ENCODE assay signal across 1 cellular context in the genomic region with DNA sequence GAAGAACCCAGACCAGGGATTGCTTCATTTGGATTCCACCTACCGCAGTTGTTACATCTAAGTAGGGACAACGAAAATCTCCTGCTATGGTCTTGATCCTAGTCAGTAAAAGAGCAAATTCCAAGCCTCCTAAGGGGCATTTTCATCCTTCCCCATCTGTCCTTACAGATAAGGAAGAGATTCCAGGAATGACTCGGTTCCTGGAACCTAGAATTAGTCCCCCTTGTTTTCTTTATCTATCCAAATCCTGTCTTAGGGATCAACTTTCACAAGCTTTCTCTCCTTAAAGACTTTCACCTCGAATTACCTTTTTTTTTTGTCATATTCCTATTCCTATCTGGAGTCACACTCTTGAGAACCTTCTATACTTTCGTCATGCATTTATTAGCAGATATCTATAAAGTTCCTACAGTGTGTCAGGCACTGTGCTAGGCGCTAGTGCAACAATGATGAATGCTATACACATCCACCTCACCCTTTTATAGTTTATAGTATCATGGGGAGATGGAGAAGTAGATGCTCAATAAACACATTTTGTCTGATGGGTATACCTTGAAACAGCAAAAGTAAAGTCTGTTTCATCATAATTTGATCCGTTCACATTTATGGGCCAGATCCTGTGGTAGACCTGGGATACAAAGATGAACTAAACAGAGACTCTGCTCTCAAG.
TF ChIP-seq lines count a peak whose summit lies in the region.

No MANE protein-coding gene starts in this region.

TF ChIP-seq in K562, 482 proteins besides CTCF, POLR2A, EP300 and RAD21 (continued from another document and continues in another):
- TF ChIP-seq, protein P1, sequence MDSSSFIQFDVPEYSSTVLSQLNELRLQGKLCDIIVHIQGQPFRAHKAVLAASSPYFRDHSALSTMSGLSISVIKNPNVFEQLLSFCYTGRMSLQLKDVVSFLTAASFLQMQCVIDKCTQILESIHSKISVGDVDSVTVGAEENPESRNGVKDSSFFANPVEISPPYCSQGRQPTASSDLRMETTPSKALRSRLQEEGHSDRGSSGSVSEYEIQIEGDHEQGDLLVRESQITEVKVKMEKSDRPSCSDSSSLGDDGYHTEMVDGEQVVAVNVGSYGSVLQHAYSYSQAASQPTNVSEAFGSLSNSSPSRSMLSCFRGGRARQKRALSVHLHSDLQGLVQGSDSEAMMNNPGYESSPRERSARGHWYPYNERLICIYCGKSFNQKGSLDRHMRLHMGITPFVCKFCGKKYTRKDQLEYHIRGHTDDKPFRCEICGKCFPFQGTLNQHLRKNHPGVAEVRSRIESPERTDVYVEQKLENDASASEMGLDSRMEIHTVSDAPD (CRISPR knock-in tag; IDR thresholded peaks at IDR 0.05) = no peak
- TF ChIP-seq, protein P2, sequence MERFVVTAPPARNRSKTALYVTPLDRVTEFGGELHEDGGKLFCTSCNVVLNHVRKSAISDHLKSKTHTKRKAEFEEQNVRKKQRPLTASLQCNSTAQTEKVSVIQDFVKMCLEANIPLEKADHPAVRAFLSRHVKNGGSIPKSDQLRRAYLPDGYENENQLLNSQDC (CRISPR knock-in tag; IDR thresholded peaks at IDR 0.05) = no peak
- TF ChIP-seq NONO (IDR thresholded peaks at IDR 0.05; ENCODE audit: low read depth in 2 of 2, low read length in 1 of 2) (peak in 1 of 2 experiments; percentile 13; a peak in 1 of 4 replicates), RUNX1 (IDR thresholded peaks at IDR 0.05; ENCODE audit: low read depth) (no peak), STAT5B (CRISPR knock-in tag; IDR thresholded peaks at IDR 0.05) (no peak), NBN (IDR thresholded peaks at IDR 0.05; ENCODE audit: low read depth) (0 out of 2 replicates have a peak, but pooled peaks have one; percentile 49), JUN (IDR thresholded peaks at IDR 0.05; ENCODE audit: borderline replicate concordance, low read depth, low read length) (no peak), JUN (CRISPR knock-in tag; IDR thresholded peaks at IDR 0.05; ENCODE audit: borderline replicate concordance) (no peak), TGIF2 (CRISPR knock-in tag; IDR thresholded peaks at IDR 0.05) (no peak), SMARCB1 (IDR thresholded peaks at IDR 0.05; ENCODE audit: insufficient read length, low read depth) (no peak), EHMT2 (IDR thresholded peaks at IDR 0.05) (peak; percentile 25; the same call in 1 of the 2 replicates), CBX8 (IDR thresholded peaks at IDR 0.05; ENCODE audit: borderline replicate concordance, extremely low read depth, low read depth, low read length, poor library complexity, severe bottlenecking) (no peak), GATA2 (CRISPR knock-in tag; IDR thresholded peaks at IDR 0.05) (peak; percentile 23; the same call in 1 of the 2 replicates), FOS (IDR thresholded peaks at IDR 0.05; ENCODE audit: extremely low read depth, insufficient read length) (no peak), HMGN3 (IDR thresholded peaks at IDR 0.05; ENCODE audit: borderline replicate concordance, extremely low read depth, insufficient read length, low read depth, low read length) (no peak), ZBTB8A (IDR thresholded peaks at IDR 0.05; ENCODE audit: partially characterized antibody) (no peak), YBX1 (IDR thresholded peaks at IDR 0.05) (no peak), SPI1 (IDR thresholded peaks at IDR 0.05; ENCODE audit: borderline replicate concordance, low read depth, low read length) (no peak), SIX5 (IDR thresholded peaks at IDR 0.05; ENCODE audit: borderline replicate concordance in 1 of 2, insufficient read depth in 1 of 2, low read depth in 1 of 2, low read length in 2 of 2) (no peak), PHF21A (IDR thresholded peaks at IDR 0.05; ENCODE audit: borderline replicate concordance, low read depth) (no peak), SMAD2 (IDR thresholded peaks at IDR 0.05; ENCODE audit: low read depth, low read length) (no peak), CHD1 (IDR thresholded peaks at IDR 0.05; ENCODE audit: low read length) (no peak), ZNF668 (CRISPR knock-in tag; IDR thresholded peaks at IDR 0.05) (no peak), BRF1 (IDR thresholded peaks at IDR 0.05; ENCODE audit: borderline replicate concordance, extremely low read depth, insufficient read length) (no peak), ZNF586 (CRISPR knock-in tag; conservative IDR thresholded peaks at IDR 0.05) (no peak), GTF2A2 (tag; IDR thresholded peaks at IDR 0.05) (no peak), NFIX (CRISPR knock-in tag; IDR thresholded peaks at IDR 0.05; ENCODE audit: low read depth) (no peak), ZNF324 (CRISPR knock-in tag; IDR thresholded peaks at IDR 0.05) (no peak), GTF2E2 (tag; IDR thresholded peaks at IDR 0.05) (peak; percentile 67), MECOM (CRISPR knock-in tag; IDR thresholded peaks at IDR 0.05) (no peak), MYBL2 (IDR thresholded peaks at IDR 0.05; ENCODE audit: low read depth) (no peak), MYBL2 (CRISPR knock-in tag; IDR thresholded peaks at IDR 0.05; ENCODE audit: borderline replicate concordance) (no peak), ZNF184 (CRISPR knock-in tag; IDR thresholded peaks at IDR 0.05) (no peak), C11orf30 (IDR thresholded peaks at IDR 0.05; ENCODE audit: low read depth) (no peak), TEAD1 (CRISPR knock-in tag; IDR thresholded peaks at IDR 0.05) (no peak), LCOR (CRISPR knock-in tag; IDR thresholded peaks at IDR 0.05) (no peak), HIVEP1 (CRISPR knock-in tag; IDR thresholded peaks at IDR 0.05) (no peak)
- TF ChIP-seq, protein P3, sequence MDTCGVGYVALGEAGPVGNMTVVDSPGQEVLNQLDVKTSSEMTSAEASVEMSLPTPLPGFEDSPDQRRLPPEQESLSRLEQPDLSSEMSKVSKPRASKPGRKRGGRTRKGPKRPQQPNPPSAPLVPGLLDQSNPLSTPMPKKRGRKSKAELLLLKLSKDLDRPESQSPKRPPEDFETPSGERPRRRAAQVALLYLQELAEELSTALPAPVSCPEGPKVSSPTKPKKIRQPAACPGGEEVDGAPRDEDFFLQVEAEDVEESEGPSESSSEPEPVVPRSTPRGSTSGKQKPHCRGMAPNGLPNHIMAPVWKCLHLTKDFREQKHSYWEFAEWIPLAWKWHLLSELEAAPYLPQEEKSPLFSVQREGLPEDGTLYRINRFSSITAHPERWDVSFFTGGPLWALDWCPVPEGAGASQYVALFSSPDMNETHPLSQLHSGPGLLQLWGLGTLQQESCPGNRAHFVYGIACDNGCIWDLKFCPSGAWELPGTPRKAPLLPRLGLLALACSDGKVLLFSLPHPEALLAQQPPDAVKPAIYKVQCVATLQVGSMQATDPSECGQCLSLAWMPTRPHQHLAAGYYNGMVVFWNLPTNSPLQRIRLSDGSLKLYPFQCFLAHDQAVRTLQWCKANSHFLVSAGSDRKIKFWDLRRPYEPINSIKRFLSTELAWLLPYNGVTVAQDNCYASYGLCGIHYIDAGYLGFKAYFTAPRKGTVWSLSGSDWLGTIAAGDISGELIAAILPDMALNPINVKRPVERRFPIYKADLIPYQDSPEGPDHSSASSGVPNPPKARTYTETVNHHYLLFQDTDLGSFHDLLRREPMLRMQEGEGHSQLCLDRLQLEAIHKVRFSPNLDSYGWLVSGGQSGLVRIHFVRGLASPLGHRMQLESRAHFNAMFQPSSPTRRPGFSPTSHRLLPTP (IDR thresholded peaks at IDR 0.05; ENCODE audit: borderline replicate concordance, extremely low read depth, insufficient read length) = no peak
- TF ChIP-seq, protein P4, sequence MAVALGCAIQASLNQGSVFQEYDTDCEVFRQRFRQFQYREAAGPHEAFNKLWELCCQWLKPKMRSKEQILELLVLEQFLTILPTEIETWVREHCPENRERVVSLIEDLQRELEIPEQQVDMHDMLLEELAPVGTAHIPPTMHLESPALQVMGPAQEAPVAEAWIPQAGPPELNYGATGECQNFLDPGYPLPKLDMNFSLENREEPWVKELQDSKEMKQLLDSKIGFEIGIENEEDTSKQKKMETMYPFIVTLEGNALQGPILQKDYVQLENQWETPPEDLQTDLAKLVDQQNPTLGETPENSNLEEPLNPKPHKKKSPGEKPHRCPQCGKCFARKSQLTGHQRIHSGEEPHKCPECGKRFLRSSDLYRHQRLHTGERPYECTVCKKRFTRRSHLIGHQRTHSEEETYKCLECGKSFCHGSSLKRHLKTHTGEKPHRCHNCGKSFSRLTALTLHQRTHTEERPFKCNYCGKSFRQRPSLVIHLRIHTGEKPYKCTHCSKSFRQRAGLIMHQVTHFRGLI (CRISPR knock-in tag; IDR thresholded peaks at IDR 0.05) = no peak
- TF ChIP-seq, protein P5, sequence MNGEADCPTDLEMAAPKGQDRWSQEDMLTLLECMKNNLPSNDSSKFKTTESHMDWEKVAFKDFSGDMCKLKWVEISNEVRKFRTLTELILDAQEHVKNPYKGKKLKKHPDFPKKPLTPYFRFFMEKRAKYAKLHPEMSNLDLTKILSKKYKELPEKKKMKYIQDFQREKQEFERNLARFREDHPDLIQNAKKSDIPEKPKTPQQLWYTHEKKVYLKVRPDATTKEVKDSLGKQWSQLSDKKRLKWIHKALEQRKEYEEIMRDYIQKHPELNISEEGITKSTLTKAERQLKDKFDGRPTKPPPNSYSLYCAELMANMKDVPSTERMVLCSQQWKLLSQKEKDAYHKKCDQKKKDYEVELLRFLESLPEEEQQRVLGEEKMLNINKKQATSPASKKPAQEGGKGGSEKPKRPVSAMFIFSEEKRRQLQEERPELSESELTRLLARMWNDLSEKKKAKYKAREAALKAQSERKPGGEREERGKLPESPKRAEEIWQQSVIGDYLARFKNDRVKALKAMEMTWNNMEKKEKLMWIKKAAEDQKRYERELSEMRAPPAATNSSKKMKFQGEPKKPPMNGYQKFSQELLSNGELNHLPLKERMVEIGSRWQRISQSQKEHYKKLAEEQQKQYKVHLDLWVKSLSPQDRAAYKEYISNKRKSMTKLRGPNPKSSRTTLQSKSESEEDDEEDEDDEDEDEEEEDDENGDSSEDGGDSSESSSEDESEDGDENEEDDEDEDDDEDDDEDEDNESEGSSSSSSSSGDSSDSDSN (IDR thresholded peaks at IDR 0.05; ENCODE audit: borderline replicate concordance in 1 of 2, low read depth in 2 of 2, low read length in 2 of 2) = no peak
- TF ChIP-seq, protein P6, sequence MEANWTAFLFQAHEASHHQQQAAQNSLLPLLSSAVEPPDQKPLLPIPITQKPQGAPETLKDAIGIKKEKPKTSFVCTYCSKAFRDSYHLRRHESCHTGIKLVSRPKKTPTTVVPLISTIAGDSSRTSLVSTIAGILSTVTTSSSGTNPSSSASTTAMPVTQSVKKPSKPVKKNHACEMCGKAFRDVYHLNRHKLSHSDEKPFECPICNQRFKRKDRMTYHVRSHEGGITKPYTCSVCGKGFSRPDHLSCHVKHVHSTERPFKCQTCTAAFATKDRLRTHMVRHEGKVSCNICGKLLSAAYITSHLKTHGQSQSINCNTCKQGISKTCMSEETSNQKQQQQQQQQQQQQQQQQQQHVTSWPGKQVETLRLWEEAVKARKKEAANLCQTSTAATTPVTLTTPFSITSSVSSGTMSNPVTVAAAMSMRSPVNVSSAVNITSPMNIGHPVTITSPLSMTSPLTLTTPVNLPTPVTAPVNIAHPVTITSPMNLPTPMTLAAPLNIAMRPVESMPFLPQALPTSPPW (CRISPR knock-in tag; IDR thresholded peaks at IDR 0.05) = no peak
- TF ChIP-seq, protein P7, sequence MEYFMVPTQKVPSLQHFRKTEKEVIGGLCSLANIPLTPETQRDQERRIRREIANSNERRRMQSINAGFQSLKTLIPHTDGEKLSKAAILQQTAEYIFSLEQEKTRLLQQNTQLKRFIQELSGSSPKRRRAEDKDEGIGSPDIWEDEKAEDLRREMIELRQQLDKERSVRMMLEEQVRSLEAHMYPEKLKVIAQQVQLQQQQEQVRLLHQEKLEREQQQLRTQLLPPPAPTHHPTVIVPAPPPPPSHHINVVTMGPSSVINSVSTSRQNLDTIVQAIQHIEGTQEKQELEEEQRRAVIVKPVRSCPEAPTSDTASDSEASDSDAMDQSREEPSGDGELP (CRISPR knock-in tag; IDR thresholded peaks at IDR 0.05; ENCODE audit: borderline replicate concordance) = no peak
- TF ChIP-seq, protein P8, sequence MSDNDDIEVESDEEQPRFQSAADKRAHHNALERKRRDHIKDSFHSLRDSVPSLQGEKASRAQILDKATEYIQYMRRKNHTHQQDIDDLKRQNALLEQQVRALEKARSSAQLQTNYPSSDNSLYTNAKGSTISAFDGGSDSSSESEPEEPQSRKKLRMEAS (CRISPR knock-in tag; IDR thresholded peaks at IDR 0.05) = no peak
- TF ChIP-seq, protein P9, sequence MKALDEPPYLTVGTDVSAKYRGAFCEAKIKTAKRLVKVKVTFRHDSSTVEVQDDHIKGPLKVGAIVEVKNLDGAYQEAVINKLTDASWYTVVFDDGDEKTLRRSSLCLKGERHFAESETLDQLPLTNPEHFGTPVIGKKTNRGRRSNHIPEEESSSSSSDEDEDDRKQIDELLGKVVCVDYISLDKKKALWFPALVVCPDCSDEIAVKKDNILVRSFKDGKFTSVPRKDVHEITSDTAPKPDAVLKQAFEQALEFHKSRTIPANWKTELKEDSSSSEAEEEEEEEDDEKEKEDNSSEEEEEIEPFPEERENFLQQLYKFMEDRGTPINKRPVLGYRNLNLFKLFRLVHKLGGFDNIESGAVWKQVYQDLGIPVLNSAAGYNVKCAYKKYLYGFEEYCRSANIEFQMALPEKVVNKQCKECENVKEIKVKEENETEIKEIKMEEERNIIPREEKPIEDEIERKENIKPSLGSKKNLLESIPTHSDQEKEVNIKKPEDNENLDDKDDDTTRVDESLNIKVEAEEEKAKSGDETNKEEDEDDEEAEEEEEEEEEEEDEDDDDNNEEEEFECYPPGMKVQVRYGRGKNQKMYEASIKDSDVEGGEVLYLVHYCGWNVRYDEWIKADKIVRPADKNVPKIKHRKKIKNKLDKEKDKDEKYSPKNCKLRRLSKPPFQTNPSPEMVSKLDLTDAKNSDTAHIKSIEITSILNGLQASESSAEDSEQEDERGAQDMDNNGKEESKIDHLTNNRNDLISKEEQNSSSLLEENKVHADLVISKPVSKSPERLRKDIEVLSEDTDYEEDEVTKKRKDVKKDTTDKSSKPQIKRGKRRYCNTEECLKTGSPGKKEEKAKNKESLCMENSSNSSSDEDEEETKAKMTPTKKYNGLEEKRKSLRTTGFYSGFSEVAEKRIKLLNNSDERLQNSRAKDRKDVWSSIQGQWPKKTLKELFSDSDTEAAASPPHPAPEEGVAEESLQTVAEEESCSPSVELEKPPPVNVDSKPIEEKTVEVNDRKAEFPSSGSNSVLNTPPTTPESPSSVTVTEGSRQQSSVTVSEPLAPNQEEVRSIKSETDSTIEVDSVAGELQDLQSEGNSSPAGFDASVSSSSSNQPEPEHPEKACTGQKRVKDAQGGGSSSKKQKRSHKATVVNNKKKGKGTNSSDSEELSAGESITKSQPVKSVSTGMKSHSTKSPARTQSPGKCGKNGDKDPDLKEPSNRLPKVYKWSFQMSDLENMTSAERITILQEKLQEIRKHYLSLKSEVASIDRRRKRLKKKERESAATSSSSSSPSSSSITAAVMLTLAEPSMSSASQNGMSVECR (CRISPR knock-in tag; IDR thresholded peaks at IDR 0.05) = no peak
- TF ChIP-seq, protein P10, sequence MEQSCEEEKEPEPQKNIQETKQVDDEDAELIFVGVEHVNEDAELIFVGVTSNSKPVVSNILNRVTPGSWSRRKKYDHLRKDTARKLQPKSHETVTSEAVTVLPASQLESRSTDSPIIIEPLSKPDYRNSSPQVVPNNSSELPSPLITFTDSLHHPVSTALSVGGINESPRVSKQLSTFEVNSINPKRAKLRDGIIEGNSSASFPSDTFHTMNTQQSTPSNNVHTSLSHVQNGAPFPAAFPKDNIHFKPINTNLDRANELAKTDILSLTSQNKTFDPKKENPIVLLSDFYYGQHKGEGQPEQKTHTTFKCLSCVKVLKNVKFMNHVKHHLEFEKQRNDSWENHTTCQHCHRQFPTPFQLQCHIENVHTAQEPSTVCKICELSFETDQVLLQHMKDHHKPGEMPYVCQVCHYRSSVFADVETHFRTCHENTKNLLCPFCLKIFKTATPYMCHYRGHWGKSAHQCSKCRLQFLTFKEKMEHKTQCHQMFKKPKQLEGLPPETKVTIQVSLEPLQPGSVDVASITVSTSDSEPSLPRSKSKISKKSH (CRISPR knock-in tag; IDR thresholded peaks at IDR 0.05) = no peak
